1 cellular context compared by ENCODE assay signal in genomic region chr7:98878365-98879197, GRCh38.
TF ChIP-seq lines count a peak whose summit lies in the region.

TRRAP (plus strand) TSS chr7:98878532; CDS start chr7:98881151, 2,619 bp downstream.

TF ChIP-seq in WTC11, 78 proteins besides CTCF, POLR2A, EP300 and RAD21 (continued from another document):
- TF ChIP-seq USF2 (CRISPR knock-in tag; IDR thresholded peaks at IDR 0.05) (peak; percentile 4; the same call in 1 of the 2 replicates), FOXP1 (CRISPR knock-in tag; IDR thresholded peaks at IDR 0.05; ENCODE audit: borderline replicate concordance) (peak; percentile 51; the same call in 1 of the 2 replicates)
- TF ChIP-seq, protein P1, sequence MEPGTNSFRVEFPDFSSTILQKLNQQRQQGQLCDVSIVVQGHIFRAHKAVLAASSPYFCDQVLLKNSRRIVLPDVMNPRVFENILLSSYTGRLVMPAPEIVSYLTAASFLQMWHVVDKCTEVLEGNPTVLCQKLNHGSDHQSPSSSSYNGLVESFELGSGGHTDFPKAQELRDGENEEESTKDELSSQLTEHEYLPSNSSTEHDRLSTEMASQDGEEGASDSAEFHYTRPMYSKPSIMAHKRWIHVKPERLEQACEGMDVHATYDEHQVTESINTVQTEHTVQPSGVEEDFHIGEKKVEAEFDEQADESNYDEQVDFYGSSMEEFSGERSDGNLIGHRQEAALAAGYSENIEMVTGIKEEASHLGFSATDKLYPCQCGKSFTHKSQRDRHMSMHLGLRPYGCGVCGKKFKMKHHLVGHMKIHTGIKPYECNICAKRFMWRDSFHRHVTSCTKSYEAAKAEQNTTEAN (CRISPR knock-in tag; IDR thresholded peaks at IDR 0.05): 0 out of 2 replicates have a peak, but pooled peaks have one; percentile 49
